ENCODE assay signal across 21 cellular contexts in genomic region chr20:23466961-23467360, GRCh38. TPM values are rescaled to one million over a fixed set of nuclear protein-coding genes. Genes with fewer than 3 reads are reported as not detected.
"Had no signal": no experiment of that assay in that cellular context is flagged by ENCODE, and none has a peak within 500 bp of the region (broad histone marks: within the 10 kb centered on the region; RNA-seq: fewer than 3 reads in every experiment).

No MANE protein-coding gene starts in this region.

RNA-seq across cellular contexts. Expression of gene CST11, which starts 14.3 kb away (rescaled TPM):
- total RNA-seq: activated naive CD4-positive, alpha-beta T cell treated with anti-CD3 and anti-CD28 coated beads for 36 hours; activated naive CD4-positive, alpha-beta T cell treated with anti-CD3 and anti-CD28 coated beads, Interleukin-2, amount 50 U/mL, for 72 hours; activated naive CD8-positive, alpha-beta T cell treated with anti-CD3 and anti-CD28 coated beads for 36 hours; activated naive CD8-positive, alpha-beta T cell treated with anti-CD3 and anti-CD28 coated beads, Interleukin-2, amount 10 ng/mL, durations not matched to agents 7 days and 5 days; activated T-cell treated with anti-CD3 and anti-CD28 coated beads, Interleukin-2, amount 50 U/mL, for 4 hours; activated T-cell treated with anti-CD3 and anti-CD28 coated beads, Interleukin-2, amount 50 U/mL, for 72 hours; activated T-helper 1 cell treated with anti-CD3 and anti-CD28 coated beads, Interleukin-12 subunit alpha, Interleukin-12 subunit beta, Interleukin-2, Interleukin-4 antibody, amounts not matched to agents 30 ng/mL and 10 ng/mL and 1 ng/mL, durations not matched to agents 14 hours and 24 hours and 36 hours; activated T-helper 17 cell treated with anti-CD3 and anti-CD28 coated beads, Interleukin-2, amount 50 U/mL, for 72 hours; activated T-helper 2 cell treated with anti-CD3 and anti-CD28 coated beads, Interferon-gamma antibody, Interleukin-2, Interleukin-4, amounts not matched to agents 10 μg/mL and 5 μg/mL and 100 μg/mL, durations not matched to agents 14 hours and 24 hours and 36 hours; adrenal gland; aorta; ascending aorta; astrocyte; body of pancreas; breast epithelium; bronchial epithelial cell; cardiac muscle cell; cardiac septum; cerebellum; chondrocyte had no signal
- polyA plus RNA-seq: adipose tissue, adrenal gland, aorta, cardiac muscle cell had no signal

RNA-seq across cellular contexts. Expression of gene CST8, which starts 24.0 kb away (rescaled TPM):
- total RNA-seq: activated naive CD4-positive, alpha-beta T cell treated with anti-CD3 and anti-CD28 coated beads for 36 hours; activated naive CD4-positive, alpha-beta T cell treated with anti-CD3 and anti-CD28 coated beads, Interleukin-2, amount 50 U/mL, for 72 hours; activated naive CD8-positive, alpha-beta T cell treated with anti-CD3 and anti-CD28 coated beads for 36 hours; activated naive CD8-positive, alpha-beta T cell treated with anti-CD3 and anti-CD28 coated beads, Interleukin-2, amount 10 ng/mL, durations not matched to agents 7 days and 5 days; activated T-cell treated with anti-CD3 and anti-CD28 coated beads, Interleukin-2, amount 50 U/mL, for 4 hours; activated T-cell treated with anti-CD3 and anti-CD28 coated beads, Interleukin-2, amount 50 U/mL, for 72 hours; activated T-helper 1 cell treated with anti-CD3 and anti-CD28 coated beads, Interleukin-12 subunit alpha, Interleukin-12 subunit beta, Interleukin-2, Interleukin-4 antibody, amounts not matched to agents 30 ng/mL and 10 ng/mL and 1 ng/mL, durations not matched to agents 14 hours and 24 hours and 36 hours; activated T-helper 2 cell treated with anti-CD3 and anti-CD28 coated beads, Interferon-gamma antibody, Interleukin-2, Interleukin-4, amounts not matched to agents 10 μg/mL and 5 μg/mL and 100 μg/mL, durations not matched to agents 14 hours and 24 hours and 36 hours; adrenal gland; aorta; ascending aorta; astrocyte; body of pancreas; breast epithelium; bronchial epithelial cell; cardiac muscle cell; cardiac septum; cerebellum; chondrocyte had no signal
- polyA plus RNA-seq: adipose tissue, adrenal gland, aorta, cardiac muscle cell had no signal

RNA-seq across cellular contexts. Expression of gene CSTL1, which starts 27.5 kb away (rescaled TPM):
- total RNA-seq: activated naive CD4-positive, alpha-beta T cell treated with anti-CD3 and anti-CD28 coated beads for 36 hours; activated naive CD4-positive, alpha-beta T cell treated with anti-CD3 and anti-CD28 coated beads, Interleukin-2, amount 50 U/mL, for 72 hours; activated naive CD8-positive, alpha-beta T cell treated with anti-CD3 and anti-CD28 coated beads for 36 hours; activated naive CD8-positive, alpha-beta T cell treated with anti-CD3 and anti-CD28 coated beads, Interleukin-2, amount 10 ng/mL, durations not matched to agents 7 days and 5 days; activated T-cell treated with anti-CD3 and anti-CD28 coated beads, Interleukin-2, amount 50 U/mL, for 4 hours; activated T-cell treated with anti-CD3 and anti-CD28 coated beads, Interleukin-2, amount 50 U/mL, for 72 hours; activated T-helper 1 cell treated with anti-CD3 and anti-CD28 coated beads, Interleukin-12 subunit alpha, Interleukin-12 subunit beta, Interleukin-2, Interleukin-4 antibody, amounts not matched to agents 30 ng/mL and 10 ng/mL and 1 ng/mL, durations not matched to agents 14 hours and 24 hours and 36 hours; activated T-helper 17 cell treated with anti-CD3 and anti-CD28 coated beads, Interleukin-2, amount 50 U/mL, for 72 hours; activated T-helper 2 cell treated with anti-CD3 and anti-CD28 coated beads, Interferon-gamma antibody, Interleukin-2, Interleukin-4, amounts not matched to agents 10 μg/mL and 5 μg/mL and 100 μg/mL, durations not matched to agents 14 hours and 24 hours and 36 hours; adrenal gland; aorta; ascending aorta; astrocyte; body of pancreas; breast epithelium; bronchial epithelial cell; cardiac muscle cell; cardiac septum; cerebellum; chondrocyte had no signal
- polyA plus RNA-seq: adipose tissue, adrenal gland, aorta, cardiac muscle cell had no signal
